ENCODE assay signal across 8 cellular contexts in the genomic region with DNA sequence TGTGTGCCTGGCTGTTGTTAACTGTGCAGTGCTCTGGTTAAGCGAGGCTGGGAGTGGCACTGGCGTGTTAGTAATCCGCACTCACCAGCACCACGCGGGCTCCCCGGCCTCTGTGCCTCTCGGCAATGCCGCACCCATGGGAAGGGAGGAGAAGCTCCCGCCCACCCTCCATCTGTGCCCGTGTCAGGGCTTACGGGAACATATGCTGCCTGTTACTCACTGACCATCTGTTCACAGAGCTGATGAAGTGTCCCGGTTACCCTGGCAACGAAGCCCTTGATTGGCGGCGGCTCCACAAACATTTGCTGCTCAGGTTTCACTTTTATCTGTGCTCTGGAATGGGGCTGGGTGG.
DNase-seq lines count a peak whose midpoint lies in the region; ATAC-seq and TF ChIP-seq lines count a peak whose summit lies in the region.

No MANE protein-coding gene starts in this region.

- H3K9me3 Mint-ChIP-seq in activated naive CD8-positive, alpha-beta T cell treated with anti-CD3 and anti-CD28 coated beads, Interleukin-2, amount 10 ng/mL, durations not matched to agents 7 days and 5 days = peaks cover 3% of the 10 kb centered on the region

- H3K9ac ChIP-seq in parathyroid adenoma = no peak overlapping the region

- peaks cover 1% of the 10 kb centered on the region for H3K36me3 Mint-ChIP-seq in activated naive CD8-positive, alpha-beta T cell treated with anti-CD3 and anti-CD28 coated beads, Interleukin-2, amount 10 ng/mL, durations not matched to agents 7 days and 5 days

- no peaks in the 10 kb centered on the region for H3K36me3 ChIP-seq in parathyroid adenoma (ENCODE audit: control insufficient read depth, insufficient read depth, low read length)

- H2AFZ ChIP-seq in parathyroid adenoma = peak overlapping the region; percentile 64

- H3K4me3 ChIP-seq in parathyroid adenoma (ENCODE audit: low read depth, low read length) = no peak overlapping the region

- intact Hi-C loops in Right ventricle myocardium superior (cut with DNase I) = no loop called here

- no peak overlapping the region for H3K27ac ChIP-seq in parathyroid adenoma

- H3K27me3 Mint-ChIP-seq in activated naive CD8-positive, alpha-beta T cell treated with anti-CD3 and anti-CD28 coated beads, Interleukin-2, amount 10 ng/mL, durations not matched to agents 7 days and 5 days = peaks cover 7% of the 10 kb centered on the region

- H3K9me3 ChIP-seq in parathyroid adenoma (ENCODE audit: control insufficient read depth, low read length) = no peaks in the 10 kb centered on the region

- ATAC-seq in GM19455 (IDR thresholded peaks at IDR 0.05; ENCODE audit: unreplicated experiment) = peak; percentile 71
- ATAC-seq in HG03457 (IDR thresholded peaks at IDR 0.05; ENCODE audit: unreplicated experiment) = peak; percentile 87
- ATAC-seq in activated naive CD8-positive, alpha-beta T cell treated with anti-CD3 and anti-CD28 coated beads, Interleukin-2, amount 10 ng/mL, durations not matched to agents 7 days and 5 days (ENCODE audit: low read depth) = peak; percentile 73
- peak; percentile 87 for ATAC-seq in Right ventricle myocardium superior (ENCODE audit: poor library complexity)

- TF ChIP-seq CTCF in parathyroid adenoma (IDR thresholded peaks at IDR 0.05) = no peak

- POLR2A ChIA-PET in activated naive CD8-positive, alpha-beta T cell treated with anti-CD3 and anti-CD28 coated beads, Interleukin-2, amount 10 ng/mL, durations not matched to agents 7 days and 5 days (lab: Charles Lee) = no interaction called here

- DNase-seq in COLO829 (ENCODE audit: low spot score) (peak; percentile 77), NCI-H510A treated with DMSO at 0.1 percent for 48 hours (lab: John Stamatoyannopoulos, UW) (peak; percentile 79), Right ventricle myocardium superior (peak; percentile 79), NOMO-1 (lab: John Stamatoyannopoulos, UW; ENCODE audit: unreplicated experiment in 2 of 2) (no peak)
- DNase-seq in activated naive CD8-positive, alpha-beta T cell treated with anti-CD3 and anti-CD28 coated beads, Interleukin-2, amount 10 ng/mL, durations not matched to agents 7 days and 5 days = no peak

- peaks cover 7% of the 10 kb centered on the region for H3K4me1 ChIP-seq in parathyroid adenoma

- no peak overlapping the region for H3K27ac Mint-ChIP-seq in activated naive CD8-positive, alpha-beta T cell treated with anti-CD3 and anti-CD28 coated beads, Interleukin-2, amount 10 ng/mL, durations not matched to agents 7 days and 5 days

- no peaks in the 10 kb centered on the region for H3K27me3 ChIP-seq in parathyroid adenoma (ENCODE audit: control insufficient read depth, insufficient read depth, low read length)

- H3K4me2 ChIP-seq in parathyroid adenoma (ENCODE audit: low read length) = peak overlapping the region; percentile 48

- H3K4me1 Mint-ChIP-seq in activated naive CD8-positive, alpha-beta T cell treated with anti-CD3 and anti-CD28 coated beads, Interleukin-2, amount 10 ng/mL, durations not matched to agents 7 days and 5 days = peaks cover 2% of the 10 kb centered on the region

- no peaks in the 10 kb centered on the region for H3K79me2 ChIP-seq in parathyroid adenoma

- H3K4me3 Mint-ChIP-seq in activated naive CD8-positive, alpha-beta T cell treated with anti-CD3 and anti-CD28 coated beads, Interleukin-2, amount 10 ng/mL, durations not matched to agents 7 days and 5 days = peak overlapping the region; percentile 63

Comparison
In these comparisons a context has a peak if more than half of its experiments do, and no peak if none do; other contexts are left out.
1. DNase-seq: peak in COLO829 (single experiment), NCI-H510A treated with DMSO at 0.1 percent for 48 hours (single experiment) and Right ventricle myocardium superior (single experiment); none in activated naive CD8-positive, alpha-beta T cell treated with anti-CD3 and anti-CD28 coated beads, Interleukin-2, amount 10 ng/mL, durations not matched to agents 7 days and 5 days (single experiment) and NOMO-1 (0 of 2).
2. Peak in every context shown above with its lines, with median percentiles within 50 percentile points of each other: ATAC-seq.